ENCODE assay signal across 30 cellular contexts in genomic region chr20:21995461-21995860, GRCh38.
"Had no signal": no experiment of that assay in that cellular context is flagged by ENCODE, and none has a peak within 500 bp of the region (broad histone marks: within the 10 kb centered on the region; RNA-seq: fewer than 3 reads in every experiment).

No MANE protein-coding gene starts in this region.

- DNase-seq: hypothalamus; immature natural killer cell; kidney; left colon; lower lobe of right lung; mammary epithelial cell; mesenchymal stem cell; naive B cell; natural killer cell; nephron progenitor cell; ovary; right lobe of liver; stimulated activated CD4-positive, alpha-beta T cell treated with anti-CD3 and anti-CD28 coated beads, Interleukin-12 subunit alpha, Interleukin-12 subunit beta, amount 100 ng/mL, for 4 hours; stimulated activated CD4-positive, alpha-beta T cell treated with anti-CD3 and anti-CD28 coated beads, Interleukin-2, amount 100 ng/mL, for 48 hours; stimulated activated CD4-positive, alpha-beta T cell treated with anti-CD3 and anti-CD28 coated beads, Interleukin-4, amount 100 ng/mL, for 4 hours; stimulated activated CD8-positive, alpha-beta memory T cell treated with anti-CD3 and anti-CD28 coated beads, Interleukin-4, amount 100 ng/mL, for 48 hours; stimulated activated naive CD4-positive, alpha-beta T cell treated with Interleukin-2 at 50 U/mL for 16 hours; stimulated activated naive CD8-positive, alpha-beta T cell treated with anti-CD3 and anti-CD28 coated beads, Interleukin-15, amount 100 ng/mL, for 72 hours; substantia nigra; testis; thyroid gland; transverse colon; upper lobe of left lung had no signal

- H3K4me1 ChIP-seq: left lung, lower lobe of right lung, neural progenitor cell, right atrium auricular region, right lobe of liver, testis, thyroid gland, transverse colon, upper lobe of left lung, vagina had no signal

- H3K4me1 Mint-ChIP-seq: immature natural killer cell; naive B cell; natural killer cell; neural progenitor cell; stimulated activated memory B cell treated with anti-CD40 and anti-IgM and Interleukin-4, amounts not matched to agents 10 μg/mL and 1 μg/mL and 100 μg/mL, for 72 hours; stimulated activated naive CD8-positive, alpha-beta T cell treated with anti-CD3 and anti-CD28 coated beads, Interleukin-15, amount 100 ng/mL, for 72 hours had no signal

- H3K27me3 ChIP-seq: left lung, neural progenitor cell, ovary, right atrium auricular region, right lobe of liver, testis, thyroid gland, transverse colon, upper lobe of left lung, vagina had no signal

- H3K27ac Mint-ChIP-seq: immature natural killer cell; natural killer cell; nephron progenitor cell; neural progenitor cell; progenitor cell of endocrine pancreas; stimulated activated memory B cell treated with anti-CD40 and anti-IgM and Interleukin-4, amounts not matched to agents 10 μg/mL and 1 μg/mL and 100 μg/mL, for 72 hours; stimulated activated naive CD8-positive, alpha-beta T cell treated with anti-CD3 and anti-CD28 coated beads, Interleukin-15, amount 100 ng/mL, for 72 hours had no signal

- H3K9me3 Mint-ChIP-seq: nephron progenitor cell, neural progenitor cell had no signal

- ATAC-seq: left colon; left lung; lower lobe of right lung; natural killer cell; right lobe of liver; stimulated activated memory B cell treated with anti-CD40 and anti-IgM and Interleukin-4, amounts not matched to agents 10 μg/mL and 1 μg/mL and 100 μg/mL, for 72 hours; stimulated activated naive CD8-positive, alpha-beta T cell treated with anti-CD3 and anti-CD28 coated beads, Interleukin-15, amount 100 ng/mL, for 72 hours had no signal

- H3K4me2 ChIP-seq: neural progenitor cell had no signal

- H3K36me3 ChIP-seq: left lung, lower lobe of right lung, neural progenitor cell, ovary, right atrium auricular region, right lobe of liver, thyroid gland, transverse colon, upper lobe of left lung, vagina had no signal

- H3K9ac ChIP-seq: neural progenitor cell had no signal

- H3K4me3 Mint-ChIP-seq: immature natural killer cell; naive B cell; natural killer cell; nephron progenitor cell; neural progenitor cell; stimulated activated memory B cell treated with anti-CD40 and anti-IgM and Interleukin-4, amounts not matched to agents 10 μg/mL and 1 μg/mL and 100 μg/mL, for 72 hours; stimulated activated naive CD8-positive, alpha-beta T cell treated with anti-CD3 and anti-CD28 coated beads, Interleukin-15, amount 100 ng/mL, for 72 hours had no signal

- H3K9me3 ChIP-seq: lower lobe of right lung, ovary, right lobe of liver, testis, thyroid gland, transverse colon, upper lobe of left lung, vagina had no signal

- H3K4me3 ChIP-seq: left lung, lower lobe of right lung, neural progenitor cell, ovary, right atrium auricular region, right lobe of liver, skin epidermis, testis, thyroid gland, transverse colon, upper lobe of left lung, vagina had no signal

- H3K36me3 Mint-ChIP-seq: naive B cell; natural killer cell; neural progenitor cell; stimulated activated memory B cell treated with anti-CD40 and anti-IgM and Interleukin-4, amounts not matched to agents 10 μg/mL and 1 μg/mL and 100 μg/mL, for 72 hours had no signal

- H3K27ac ChIP-seq: left lung, lower lobe of right lung, neural progenitor cell, ovary, right atrium auricular region, right lobe of liver, skin epidermis, testis, thyroid gland, transverse colon, upper lobe of left lung, vagina had no signal

- H3K27me3 Mint-ChIP-seq: naive B cell; progenitor cell of endocrine pancreas; stimulated activated memory B cell treated with anti-CD40 and anti-IgM and Interleukin-4, amounts not matched to agents 10 μg/mL and 1 μg/mL and 100 μg/mL, for 72 hours; stimulated activated naive CD8-positive, alpha-beta T cell treated with anti-CD3 and anti-CD28 coated beads, Interleukin-15, amount 100 ng/mL, for 72 hours had no signal

- H2AFZ ChIP-seq: neural progenitor cell had no signal
